In the genomic region with DNA sequence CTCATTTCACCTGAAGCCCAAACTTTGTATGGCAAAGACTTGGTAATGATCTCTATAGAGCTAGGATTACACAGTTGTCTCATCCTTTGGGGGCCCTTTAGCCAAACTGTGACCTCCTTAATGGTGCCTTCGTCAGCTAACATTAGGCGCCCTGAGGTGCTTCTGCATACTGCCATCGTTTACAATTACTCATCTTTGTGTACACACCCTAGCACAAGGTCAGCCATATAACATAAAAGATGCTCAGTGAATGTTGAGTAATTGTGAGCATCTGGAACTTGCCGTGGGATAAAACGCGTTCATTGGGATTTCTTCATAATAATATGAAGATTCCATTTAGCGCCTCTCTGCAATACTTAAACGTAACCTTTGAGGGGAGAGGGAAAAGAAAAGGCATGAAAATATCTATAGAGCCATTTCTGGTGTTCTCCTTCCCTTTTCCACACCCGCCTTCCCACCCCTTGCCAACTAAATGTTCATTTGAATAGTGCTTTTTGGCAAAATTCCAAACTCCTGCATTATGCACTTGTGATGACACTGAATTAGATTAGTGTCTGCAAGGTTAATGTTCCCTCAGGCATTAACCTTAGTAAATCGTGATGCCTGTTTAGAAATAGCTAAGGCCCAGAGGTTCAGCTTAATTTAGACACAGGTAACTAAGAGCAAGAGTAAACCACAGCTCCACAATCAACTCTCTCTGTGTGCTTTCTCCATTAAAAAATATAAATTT, we compare ENCODE assay signal across 8 cellular contexts. TPM values are rescaled to one million over a fixed set of nuclear protein-coding genes. Genes with fewer than 3 reads are reported as not detected.
DNase-seq lines count a peak whose midpoint lies in the region; ATAC-seq, FAIRE-seq and TF ChIP-seq lines count a peak whose summit lies in the region.

No MANE protein-coding gene starts in this region.

- no peaks in the 10 kb centered on the region for H3K9me3 Mint-ChIP-seq in type B pancreatic cell

- peaks cover 56% of the 10 kb centered on the region for H3K4me1 ChIP-seq in HepG2 (ENCODE audit: insufficient read depth, low read length)

- H3K9ac ChIP-seq in HepG2 (ENCODE audit: insufficient read depth, low read depth, low read length): peak overlapping the region; percentile 98

- POLR2A ChIA-PET in HepG2 (lab: Yijun Ruan, JAX): interaction anchor here (1.0 to 1.9 kb wide), 11 partner anchors 10 to 219 kb away, joined by 3 to 19 read pairs (median 6); a partner anchor contains a TSS

- 16% methylated on average over 9 of the region's 10 CpGs for WGBS in HepG2 (ENCODE audit: low lambda C conversion rate)

- peak; percentile 18 to 68; a peak in 2 of 4 replicates for TF ChIP-seq EP300 in HepG2 (IDR thresholded peaks at IDR 0.05; ENCODE audit: low read depth in 2 of 2, low read length in 2 of 2)
- no peak for TF ChIP-seq EP300 in HepG2 (CRISPR knock-in tag; IDR thresholded peaks at IDR 0.05; ENCODE audit: borderline replicate concordance)

- peak overlapping the region; percentile 95 for H3K4me3 Mint-ChIP-seq in type B pancreatic cell

- peaks cover 28% of the 10 kb centered on the region for H3K4me1 Mint-ChIP-seq in type B pancreatic cell (ENCODE audit: unreplicated experiment)

- no peak overlapping the region for H2AFZ ChIP-seq in HepG2 (ENCODE audit: low read length)

- in situ Hi-C loops in HepG2 (cut with HindIII; ENCODE audit: extremely low pct_ligation_motif_present, low pct_unique_long_range_greater_than_20kb): no loop called here

- H3K36me3 ChIP-seq in HepG2 (replicated peaks in 1 of 2; ENCODE audit: control insufficient read depth in 1 of 2, insufficient read depth in 2 of 2, low read length in 2 of 2): no peaks in the 10 kb centered on the region

- CTCF ChIA-PET in HepG2 (lab: Yijun Ruan, JAX; ENCODE audit: low intra/inter-chr PET ratio, low total read pairs): no interaction called here

- no TSS peak for BruUV-seq in HepG2 (replicated peaks; lab: Mats Ljungman, UMichigan)

- H3K27me3 ChIP-seq in HepG2 (ENCODE audit: control insufficient read depth in 1 of 2, insufficient read depth in 2 of 2, low read length in 2 of 2): peaks cover 0 to 5% of the 10 kb centered on the region in 2 experiments; a peak in 1 of 5 replicates

- peak overlapping the region; percentile 94 for H3K27ac Mint-ChIP-seq in type B pancreatic cell

- no peaks in the 10 kb centered on the region for H3K9me3 ChIP-seq in HepG2 (ENCODE audit: low read length)

- H3K4me3 ChIP-seq in GM08714 (ENCODE audit: low read length): peak overlapping the region; percentile 94
- peak overlapping the region; percentile 88 to 100 (median 90) for H3K4me3 ChIP-seq in HepG2 (replicated peaks in 1 of 3; ENCODE audit: insufficient read depth in 1 of 3, low read depth in 2 of 3, low read length in 3 of 3)

- no peak; a peak in 1 of 4 replicates for TF ChIP-seq POLR2A in HepG2 (IDR thresholded peaks at IDR 0.05; ENCODE audit: insufficient read depth in 1 of 2, low read depth in 2 of 2, low read length in 2 of 2)

- DNase-seq in NCI-H1048 (lab: John Stamatoyannopoulos, UW): peak; percentile 28
- DNase-seq in amniotic epithelial cell (ENCODE audit: low read depth): peak; percentile 51
- peak; percentile 78 for DNase-seq in HepG2 (ENCODE audit: low spot score)
- DNase-seq in type B pancreatic cell (ENCODE audit: extremely low spot score, unreplicated experiment): no peak
- no peak for DNase-seq in cerebellar nuclear complex (lab: John Stamatoyannopoulos, UW)
- no peak for DNase-seq in T-helper 9 cell

- peaks cover 7% of the 10 kb centered on the region for H3K27me3 Mint-ChIP-seq in type B pancreatic cell

- FAIRE-seq in HepG2 (lab: Jason Lieb, UNC): peak; percentile 70

- H3K27ac ChIP-seq in HepG2 (ENCODE audit: extremely low read length, insufficient read depth, low read length): peak overlapping the region; percentile 97

- intact Hi-C loops in HepG2 (cut with micrococcal nuclease; ENCODE audit: unreplicated experiment): loop anchor here (5.0 kb wide), 2 partner anchors 61 to 221 kb away; a partner anchor contains a TSS

- no peak for TF ChIP-seq RAD21 in HepG2 (CRISPR knock-in tag; IDR thresholded peaks at IDR 0.05)

- H4K20me1 ChIP-seq in HepG2 (ENCODE audit: insufficient read depth, low read length): peaks cover 3% of the 10 kb centered on the region; the same call in 1 of the 2 replicates

- peak; percentile 58 for ATAC-seq in HepG2
- no peak for ATAC-seq in GM21360 (IDR thresholded peaks at IDR 0.05; ENCODE audit: unreplicated experiment)

- H3K4me2 ChIP-seq in HepG2 (ENCODE audit: low read depth, low read length): peak overlapping the region; percentile 90

- H3K79me2 ChIP-seq in HepG2 (ENCODE audit: insufficient read depth, low read length): peaks cover 34% of the 10 kb centered on the region

- peaks cover 7% of the 10 kb centered on the region for H3K36me3 Mint-ChIP-seq in type B pancreatic cell

- TF ChIP-seq CTCF in HepG2 (CRISPR knock-in tag; IDR thresholded peaks at IDR 0.05): no peak
- TF ChIP-seq CTCF in type B pancreatic cell (conservative IDR thresholded peaks at IDR 0.05): no peak

TF ChIP-seq in HepG2, 621 proteins besides CTCF, POLR2A, EP300 and RAD21 (continues in another document):
- no peak for TF ChIP-seq AGO1 (IDR thresholded peaks at IDR 0.05; ENCODE audit: low read depth, low read length, poor library complexity, severe bottlenecking)
- TF ChIP-seq, protein P1, sequence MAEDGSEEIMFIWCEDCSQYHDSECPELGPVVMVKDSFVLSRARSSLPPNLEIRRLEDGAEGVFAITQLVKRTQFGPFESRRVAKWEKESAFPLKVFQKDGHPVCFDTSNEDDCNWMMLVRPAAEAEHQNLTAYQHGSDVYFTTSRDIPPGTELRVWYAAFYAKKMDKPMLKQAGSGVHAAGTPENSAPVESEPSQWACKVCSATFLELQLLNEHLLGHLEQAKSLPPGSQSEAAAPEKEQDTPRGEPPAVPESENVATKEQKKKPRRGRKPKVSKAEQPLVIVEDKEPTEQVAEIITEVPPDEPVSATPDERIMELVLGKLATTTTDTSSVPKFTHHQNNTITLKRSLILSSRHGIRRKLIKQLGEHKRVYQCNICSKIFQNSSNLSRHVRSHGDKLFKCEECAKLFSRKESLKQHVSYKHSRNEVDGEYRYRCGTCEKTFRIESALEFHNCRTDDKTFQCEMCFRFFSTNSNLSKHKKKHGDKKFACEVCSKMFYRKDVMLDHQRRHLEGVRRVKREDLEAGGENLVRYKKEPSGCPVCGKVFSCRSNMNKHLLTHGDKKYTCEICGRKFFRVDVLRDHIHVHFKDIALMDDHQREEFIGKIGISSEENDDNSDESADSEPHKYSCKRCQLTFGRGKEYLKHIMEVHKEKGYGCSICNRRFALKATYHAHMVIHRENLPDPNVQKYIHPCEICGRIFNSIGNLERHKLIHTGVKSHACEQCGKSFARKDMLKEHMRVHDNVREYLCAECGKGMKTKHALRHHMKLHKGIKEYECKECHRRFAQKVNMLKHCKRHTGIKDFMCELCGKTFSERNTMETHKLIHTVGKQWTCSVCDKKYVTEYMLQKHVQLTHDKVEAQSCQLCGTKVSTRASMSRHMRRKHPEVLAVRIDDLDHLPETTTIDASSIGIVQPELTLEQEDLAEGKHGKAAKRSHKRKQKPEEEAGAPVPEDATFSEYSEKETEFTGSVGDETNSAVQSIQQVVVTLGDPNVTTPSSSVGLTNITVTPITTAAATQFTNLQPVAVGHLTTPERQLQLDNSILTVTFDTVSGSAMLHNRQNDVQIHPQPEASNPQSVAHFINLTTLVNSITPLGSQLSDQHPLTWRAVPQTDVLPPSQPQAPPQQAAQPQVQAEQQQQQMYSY (CRISPR knock-in tag; IDR thresholded peaks at IDR 0.05): no peak
- peak; percentile 45; the same call in 1 of the 2 replicates for TF ChIP-seq MIER3 (CRISPR knock-in tag; IDR thresholded peaks at IDR 0.05; ENCODE audit: borderline replicate concordance)
- TF ChIP-seq NCOR1 (IDR thresholded peaks at IDR 0.05; ENCODE audit: borderline replicate concordance, low read length): no peak
- no peak for TF ChIP-seq ETV6 (CRISPR knock-in tag; conservative IDR thresholded peaks at IDR 0.05)
- TF ChIP-seq NFIC (IDR thresholded peaks at IDR 0.05; ENCODE audit: low read length): peak; percentile 42; the same call in 1 of the 2 replicates
- TF ChIP-seq HOXA3 (CRISPR knock-in tag; IDR thresholded peaks at IDR 0.05): 0 out of 2 replicates have a peak, but pooled peaks have one; percentile 10
- TF ChIP-seq MBD4 (IDR thresholded peaks at IDR 0.05; ENCODE audit: borderline replicate concordance, low read length): no peak
- peak; percentile 63; the same call in 1 of the 2 replicates for TF ChIP-seq ZC3H4 (CRISPR knock-in tag; IDR thresholded peaks at IDR 0.05; ENCODE audit: borderline replicate concordance)
- TF ChIP-seq ZNF446 (CRISPR knock-in tag; IDR thresholded peaks at IDR 0.05): no peak
- TF ChIP-seq HMGA1 (CRISPR knock-in tag; conservative IDR thresholded peaks at IDR 0.05): no peak
- no peak for TF ChIP-seq HNRNPUL1 (IDR thresholded peaks at IDR 0.05; ENCODE audit: low read depth, low read length)
- TF ChIP-seq NR2F1 (CRISPR knock-in tag; IDR thresholded peaks at IDR 0.05): 0 out of 4 replicates have a peak, but pooled peaks of 1 of the 2 experiments have one; percentile 49

RNA-seq across cellular contexts. Expression of a gene that starts 1.0 kb away (rescaled TPM):
- 33.9 and 36.1 TPM in 2 replicates for total RNA-seq in HepG2 (2016; rRNA removed; fragmentation: Illumina TruSeq; extraction: Trizol)
- total RNA-seq in HepG2 (2016; cell fraction: cytosol; rRNA removed; fragmentation: Illumina TruSeq; extraction: Trizol; ENCODE audit: low read depth): 162 and 189 TPM in 2 replicates
- 30.8 and 31.4 TPM in 2 replicates for total RNA-seq in HepG2 (2016; cell fraction: insoluble cytoplasmic fraction; rRNA removed; fragmentation: Illumina TruSeq; extraction: Trizol)
- 58.8 and 62.0 TPM in 2 replicates for total RNA-seq in HepG2 (2016; cell fraction: membrane; rRNA removed; fragmentation: Illumina TruSeq; extraction: Trizol)
- total RNA-seq in HepG2 (2016; cell fraction: nucleus; rRNA removed; fragmentation: Illumina TruSeq; extraction: Trizol): 23.0 and 30.4 TPM in 2 replicates
- polyA plus RNA-seq in HepG2 (2011; rRNA removed): 8.2 and 10.6 TPM in 2 replicates
- 4.0 and 6.0 TPM in 2 replicates for polyA plus RNA-seq in HepG2 (2011; cell fraction: cytosol; rRNA removed)
- polyA plus RNA-seq in HepG2 (2011; cell fraction: nucleus; rRNA removed): 5.9 TPM in 2 replicates
- polyA plus RNA-seq in HepG2 (2012): 7.7 and 10.0 TPM in 2 replicates
- 0.40 and 0.43 TPM in 2 replicates for polyA plus RNA-seq in HepG2 (2016; cell fraction: cytosol; fragmentation: Illumina TruSeq; extraction: Trizol; ENCODE audit: low read depth)
- 11.5 and 14.1 TPM in 2 replicates for polyA plus RNA-seq in HepG2 (2016; cell fraction: insoluble cytoplasmic fraction; fragmentation: Illumina TruSeq; extraction: Trizol; ENCODE audit: low read depth)
- polyA plus RNA-seq in HepG2 (2016; cell fraction: membrane; fragmentation: Illumina TruSeq; extraction: Trizol; ENCODE audit: low read depth): 1.4 and 1.5 TPM in 2 replicates
- polyA plus RNA-seq in HepG2 (2016; cell fraction: nucleus; fragmentation: Illumina TruSeq; extraction: Trizol; ENCODE audit: insufficient read depth, low read depth): 10.4 and 11.0 TPM in 2 replicates
- 14.6 and 32.0 TPM in 2 replicates for polyA minus RNA-seq in HepG2 (2011; rRNA and poly(A)+ RNA removed; ENCODE audit: low replicate concordance)
- 25.8 and 28.3 TPM in 2 replicates for polyA minus RNA-seq in HepG2 (2011; cell fraction: cytosol; rRNA and poly(A)+ RNA removed)
- polyA minus RNA-seq in HepG2 (2011; cell fraction: nucleus; rRNA and poly(A)+ RNA removed): 52.4 and 54.6 TPM in 2 replicates
- 46.4 and 47.3 TPM in 2 replicates for total RNA-seq in type B pancreatic cell (ENCODE audit: low replicate concordance)

Comparison
In these comparisons a context has a peak if more than half of its experiments do, and no peak if none do; other contexts are left out.
1. DNase-seq: peak in NCI-H1048 (single experiment), amniotic epithelial cell (single experiment) and HepG2 (single experiment); none in type B pancreatic cell (single experiment), cerebellar nuclear complex (0 of 2) and T-helper 9 cell (single experiment).